13 cellular contexts compared by ENCODE assay signal in genomic region chr1:226482196-226482595, GRCh38.
"Had no signal": no experiment of that assay in that cellular context is flagged by ENCODE, and none has a peak within 500 bp of the region (broad histone marks: within the 10 kb centered on the region; RNA-seq: fewer than 3 reads in every experiment).

No MANE protein-coding gene starts in this region.

- H3K4me1 Mint-ChIP-seq: natural killer cell had no signal

- H3K4me3 ChIP-seq: dorsolateral prefrontal cortex, skin epidermis, suprapubic skin had no signal

- H3K9me3 ChIP-seq: suprapubic skin had no signal

- H3K27ac ChIP-seq: dorsolateral prefrontal cortex, skin epidermis, suprapubic skin had no signal

- ATAC-seq: activated naive CD4-positive, alpha-beta T cell treated with anti-CD3 and anti-CD28 coated beads, Interleukin-2, amount 50 U/mL, for 72 hours; natural killer cell had no signal

- H3K4me1 ChIP-seq: suprapubic skin had no signal

- DNase-seq: activated CD4-positive, alpha-beta T cell treated with anti-CD3 and anti-CD28 coated beads, Interleukin-2, amount 50 U/mL, for 4 hours; activated gamma-delta T cell treated with Interleukin-2 at 50 U/mL for 16 hours; amygdala; dorsolateral prefrontal cortex; mesenchymal stem cell; natural killer cell; trophoblast cell had no signal

- H3K27ac Mint-ChIP-seq: activated naive CD4-positive, alpha-beta T cell treated with anti-CD3 and anti-CD28 coated beads, Interleukin-2, amount 50 U/mL, for 72 hours; activated T-helper 1 cell treated with anti-CD3 and anti-CD28 coated beads, Interleukin-12 subunit alpha, Interleukin-12 subunit beta, Interleukin-2, Interleukin-4 antibody, amounts not matched to agents 30 ng/mL and 10 ng/mL and 1 ng/mL, durations not matched to agents 14 hours and 24 hours and 36 hours; natural killer cell; stimulated activated naive CD8-positive, alpha-beta T cell treated with anti-CD3 and anti-CD28 coated beads, Interleukin-15, Interleukin-2, amounts not matched to agents 100 ng/mL and 50 ng/mL, for 24 hours; T-helper 1 cell treated with Interleukin-12 subunit alpha and Interleukin-12 subunit beta and Interleukin-4 antibody, amounts not matched to agents 30 μg/mL and 1 μg/mL, for 36 hours had no signal

- H3K36me3 ChIP-seq: suprapubic skin had no signal

- H3K36me3 Mint-ChIP-seq: activated naive CD4-positive, alpha-beta T cell treated with anti-CD3 and anti-CD28 coated beads, Interleukin-2, amount 50 U/mL, for 72 hours; natural killer cell had no signal

- H3K9me3 Mint-ChIP-seq: activated naive CD4-positive, alpha-beta T cell treated with anti-CD3 and anti-CD28 coated beads, Interleukin-2, amount 50 U/mL, for 72 hours; activated T-helper 1 cell treated with anti-CD3 and anti-CD28 coated beads, Interleukin-12 subunit alpha, Interleukin-12 subunit beta, Interleukin-2, Interleukin-4 antibody, amounts not matched to agents 30 ng/mL and 10 ng/mL and 1 ng/mL, durations not matched to agents 14 hours and 24 hours and 36 hours; natural killer cell; stimulated activated naive CD8-positive, alpha-beta T cell treated with anti-CD3 and anti-CD28 coated beads, Interleukin-15, Interleukin-2, amounts not matched to agents 100 ng/mL and 50 ng/mL, for 24 hours; T-helper 1 cell treated with Interleukin-12 subunit alpha and Interleukin-12 subunit beta and Interleukin-4 antibody, amounts not matched to agents 30 μg/mL and 1 μg/mL, for 36 hours had no signal

- H3K4me3 Mint-ChIP-seq: activated T-helper 1 cell treated with anti-CD3 and anti-CD28 coated beads, Interleukin-12 subunit alpha, Interleukin-12 subunit beta, Interleukin-2, Interleukin-4 antibody, amounts not matched to agents 30 ng/mL and 10 ng/mL and 1 ng/mL, durations not matched to agents 14 hours and 24 hours and 36 hours; natural killer cell; stimulated activated naive CD8-positive, alpha-beta T cell treated with anti-CD3 and anti-CD28 coated beads, Interleukin-15, Interleukin-2, amounts not matched to agents 100 ng/mL and 50 ng/mL, for 24 hours; T-helper 1 cell treated with Interleukin-12 subunit alpha and Interleukin-12 subunit beta and Interleukin-4 antibody, amounts not matched to agents 30 μg/mL and 1 μg/mL, for 36 hours had no signal
